In the genomic region with DNA sequence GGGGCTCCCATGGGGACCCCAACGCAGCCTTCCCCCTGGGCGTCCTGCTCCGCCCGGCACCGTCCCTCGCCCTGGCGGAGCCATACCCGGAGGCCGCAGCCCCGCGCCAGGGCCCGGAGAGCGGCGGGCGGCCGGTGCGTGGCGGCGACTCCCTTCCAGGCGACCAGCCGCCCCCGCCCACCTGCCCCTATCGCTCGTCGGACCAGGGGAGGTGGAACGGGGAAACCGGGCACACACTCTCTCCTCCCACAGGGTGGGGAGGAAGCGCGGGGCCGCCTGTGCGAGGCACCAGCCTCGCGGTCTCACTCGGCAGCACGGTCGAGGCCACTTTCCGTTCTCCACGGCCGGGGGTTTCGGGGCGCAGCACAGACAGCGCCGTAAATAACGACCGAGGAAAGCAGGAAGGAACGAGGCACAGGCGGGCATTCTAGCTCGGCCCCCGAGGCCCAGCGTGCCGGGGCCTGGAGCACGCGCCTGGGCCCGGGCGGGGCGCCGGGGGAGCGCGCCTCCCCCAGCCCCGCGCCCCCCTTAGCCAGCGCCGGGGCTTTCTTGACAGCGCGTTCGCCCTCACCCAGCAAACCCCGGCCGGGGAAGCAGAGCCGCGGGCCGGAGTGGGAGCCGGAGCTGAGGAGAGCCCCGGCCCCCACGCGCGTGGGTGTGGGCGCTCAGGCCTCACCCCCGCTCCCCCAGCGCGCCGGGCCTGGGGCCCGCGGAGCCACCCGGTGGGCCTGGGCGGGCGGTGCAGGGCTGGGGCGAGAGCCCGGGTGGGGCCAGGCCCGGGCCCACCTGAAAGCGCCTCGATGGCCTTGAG, we compare ENCODE assay signal across 8 cellular contexts. TPM values are rescaled to one million over a fixed set of nuclear protein-coding genes. Genes with fewer than 3 reads are reported as not detected.
DNase-seq lines count a peak whose midpoint lies in the region; ATAC-seq and TF ChIP-seq lines count a peak whose summit lies in the region.

No MANE protein-coding gene starts in this region.

- H3K23ac ChIP-seq in H9 (ENCODE audit: insufficient read length, low read depth, low read length): no peak overlapping the region

- no peak overlapping the region for H2BK12ac ChIP-seq in H9 (ENCODE audit: insufficient read length, low read depth, low read length)

- H3K9me3 ChIP-seq in Caco-2 (no peaks in the 10 kb centered on the region), H9 (ENCODE audit: control insufficient read depth, low read depth, low read length) (no peaks in the 10 kb centered on the region), T-helper 17 cell (ENCODE audit: control insufficient read depth, low read length, poor library complexity, severe bottlenecking) (peaks cover 12% of the 10 kb centered on the region)
- no peaks in the 10 kb centered on the region for H3K9me3 ChIP-seq in effector memory CD4-positive, alpha-beta T cell (ENCODE audit: control insufficient read depth, low read length)

- TF ChIP-seq CTCF in Caco-2 (IDR thresholded peaks at IDR 0.05; ENCODE audit: insufficient read depth in 1 of 2, low read depth in 1 of 2, low read length in 1 of 2, severe bottlenecking in 1 of 2, unreplicated experiment in 1 of 2): no peak
- TF ChIP-seq CTCF in H9 (conservative IDR thresholded peaks at IDR 0.05): no peak

- POLR2A ChIA-PET in Caco-2 (lab: Charles Lee): interaction anchor here (0.8 to 1.0 kb wide), 2 partner anchors 8 to 17 kb away, joined by 3 read pairs; no protein-coding TSS in a partner anchor
- POLR2A ChIA-PET in naive thymus-derived CD8-positive, alpha-beta T cell (lab: Charles Lee): no interaction called here

- H3K27me3 ChIP-seq in Caco-2 (replicated peaks; ENCODE audit: control insufficient read depth, insufficient read depth, low read length): no peaks in the 10 kb centered on the region
- no peaks in the 10 kb centered on the region for H3K27me3 ChIP-seq in H9 (ENCODE audit: insufficient read depth, low read length)
- peaks cover 90% of the 10 kb centered on the region for H3K27me3 ChIP-seq in effector memory CD4-positive, alpha-beta T cell (replicated peaks; ENCODE audit: control insufficient read depth, insufficient read depth, low read length, poor library complexity, severe bottlenecking)

- H3K4me3 ChIP-seq in Caco-2 (ENCODE audit: low read depth, low read length): peak overlapping the region; percentile 84
- peak overlapping the region; percentile 50 for H3K4me3 ChIP-seq in effector memory CD4-positive, alpha-beta T cell (ENCODE audit: insufficient read depth, low read depth, low read length, poor library complexity, severe bottlenecking)

- no peak overlapping the region for H2BK5ac ChIP-seq in H9 (ENCODE audit: insufficient read length, low read length)

- peak overlapping the region; percentile 93 for H3K27ac Mint-ChIP-seq in Caco-2 (ENCODE audit: unreplicated experiment)
- H3K27ac Mint-ChIP-seq in H9: peak overlapping the region in 2 of 3 experiments; percentile 99 to 100; a peak in 3 of 7 replicates
- peak overlapping the region; percentile 62 for H3K27ac Mint-ChIP-seq in T-helper 17 cell
- H3K27ac Mint-ChIP-seq in naive thymus-derived CD8-positive, alpha-beta T cell: no peak overlapping the region

- WGBS in H9 (ENCODE audit: extremely low coverage, insufficient read length, low lambda C conversion rate): no CpG with 5 or more reads among the region's 91 CpGs

- peak overlapping the region; percentile 91 for H3K9ac ChIP-seq in H9 (ENCODE audit: extremely low read depth, insufficient read length, low read length)

- no peaks in the 10 kb centered on the region for H3K36me3 ChIP-seq in Caco-2 (ENCODE audit: control insufficient read depth, insufficient read depth, low read length)
- no peaks in the 10 kb centered on the region for H3K36me3 ChIP-seq in effector memory CD4-positive, alpha-beta T cell (ENCODE audit: control insufficient read depth, insufficient read depth, low read length)

- H3K79me2 ChIP-seq in H9 (ENCODE audit: insufficient read depth, low read length): peaks cover 33% of the 10 kb centered on the region; the same call in 1 of the 2 replicates

- peaks cover 33% of the 10 kb centered on the region for H3K4me1 ChIP-seq in Caco-2
- no peaks in the 10 kb centered on the region for H3K4me1 ChIP-seq in H9 (ENCODE audit: insufficient read depth, low read length)
- peaks cover 48% of the 10 kb centered on the region for H3K4me1 ChIP-seq in effector memory CD4-positive, alpha-beta T cell (ENCODE audit: control insufficient read depth, insufficient read depth, low read length, poor library complexity, severe bottlenecking)

- H4K20me1 ChIP-seq in H9 (ENCODE audit: control insufficient read depth, insufficient read depth, insufficient read length): no peaks in the 10 kb centered on the region

- H4K5ac ChIP-seq in H9 (ENCODE audit: insufficient read length, low read depth, low read length): no peak overlapping the region

- no peak overlapping the region for H2AK5ac ChIP-seq in H9 (ENCODE audit: insufficient read length, low read length)

- H3K4me2 ChIP-seq in H9 (ENCODE audit: insufficient read depth, insufficient read length, low read length): peak overlapping the region; percentile 96

- peaks cover 25% of the 10 kb centered on the region for H3K23me2 ChIP-seq in H9 (ENCODE audit: insufficient read length, low read depth, low read length, poor library complexity, severe bottlenecking)

- H3K9me3 Mint-ChIP-seq in Caco-2 (ENCODE audit: unreplicated experiment): no peaks in the 10 kb centered on the region
- peaks cover 3 to 6% of the 10 kb centered on the region in 2 experiments; a peak in 4 of 5 replicates for H3K9me3 Mint-ChIP-seq in H9
- H3K9me3 Mint-ChIP-seq in naive thymus-derived CD8-positive, alpha-beta T cell: peaks cover 0 to 13% (median 0%) of the 10 kb centered on the region in 9 donors

- intact Hi-C loops in Caco-2 (cut with micrococcal nuclease; ENCODE audit: unreplicated experiment): no loop called here

- no peak overlapping the region for H2BK15ac ChIP-seq in H9 (ENCODE audit: low read depth, low read length)

- DNase-seq in Caco-2: peak; percentile 46 to 57
- DNase-seq in H9: no peak
- peak; percentile 14 to 22 (median 21) for DNase-seq in T-helper 17 cell
- no peak for DNase-seq in effector memory CD4-positive, alpha-beta T cell
- DNase-seq in naive thymus-derived CD8-positive, alpha-beta T cell: peak in 5 of 10 donors; percentile 19 to 45 (median 41)
- DNase-seq in nucleus accumbens (lab: John Stamatoyannopoulos, UW): no peak
- no peak for DNase-seq in GF-D8 (lab: John Stamatoyannopoulos, UW)

- no peaks in the 10 kb centered on the region for H3K79me1 ChIP-seq in H9 (ENCODE audit: insufficient read depth, low read depth, low read length, poor library complexity, severe bottlenecking)

- H2BK20ac ChIP-seq in H9 (ENCODE audit: low read depth, low read length, poor library complexity, severe bottlenecking): no peak overlapping the region

- CTCF ChIA-PET in Caco-2 (lab: Charles Lee): interaction anchor here (0.5 to 1.8 kb wide), 2 partner anchors 75 to 191 kb away, joined by 3 to 5 read pairs; no protein-coding TSS in a partner anchor

- ATAC-seq in T-helper 17 cell (peak; percentile 70), GM18909 (IDR thresholded peaks at IDR 0.05; ENCODE audit: poor library complexity, unreplicated experiment) (no peak)
- ATAC-seq in naive thymus-derived CD8-positive, alpha-beta T cell: peak; percentile 53 to 63

- no peak overlapping the region for H3K27ac ChIP-seq in H9 (ENCODE audit: insufficient read length, low read depth, low read length)
- H3K27ac ChIP-seq in effector memory CD4-positive, alpha-beta T cell (ENCODE audit: insufficient read depth, low read length, poor library complexity, severe bottlenecking): no peak overlapping the region

- no peak overlapping the region for H4K91ac ChIP-seq in H9 (ENCODE audit: insufficient read length, low read depth, low read length)

- no peak overlapping the region for H3K56ac ChIP-seq in H9 (ENCODE audit: insufficient read length, low read depth, low read length)

- no peak overlapping the region for H4K8ac ChIP-seq in H9 (replicated peaks; ENCODE audit: insufficient read length, low read depth, low read length)

- no peak overlapping the region for H2BK120ac ChIP-seq in H9 (ENCODE audit: low read depth, low read length, poor library complexity, severe bottlenecking)

- no peak overlapping the region for H3K4ac ChIP-seq in H9 (ENCODE audit: low read depth, low read length)

- H3K4me1 Mint-ChIP-seq in Caco-2 (ENCODE audit: low read depth, unreplicated experiment) (peaks cover 12% of the 10 kb centered on the region), H9 (peaks cover 27 to 29% of the 10 kb centered on the region in 2 experiments), T-helper 17 cell (peaks cover 29% of the 10 kb centered on the region)
- H3K4me1 Mint-ChIP-seq in naive thymus-derived CD8-positive, alpha-beta T cell: peaks cover 20 to 42% (median 39%) of the 10 kb centered on the region in 4 donors

- no peak overlapping the region for H2AFZ ChIP-seq in H9 (ENCODE audit: low read length)

- H3K27me3 Mint-ChIP-seq in Caco-2 (ENCODE audit: insufficient read depth, unreplicated experiment): no peaks in the 10 kb centered on the region
- H3K27me3 Mint-ChIP-seq in H9 (ENCODE audit: low read depth): no peaks in the 10 kb centered on the region; the same call in 1 of the 2 replicates
- peaks cover 72% of the 10 kb centered on the region for H3K27me3 Mint-ChIP-seq in T-helper 17 cell
- H3K27me3 Mint-ChIP-seq in naive thymus-derived CD8-positive, alpha-beta T cell: peaks cover 47 to 79% (median 62%) of the 10 kb centered on the region in 5 donors

- no peak overlapping the region for H3T11ph ChIP-seq in H9 (ENCODE audit: low read length)

- peaks cover 71% of the 10 kb centered on the region for H3K36me3 Mint-ChIP-seq in Caco-2 (ENCODE audit: insufficient read depth, unreplicated experiment)
- peaks cover 15 to 19% (median 16%) of the 10 kb centered on the region in 3 experiments for H3K36me3 Mint-ChIP-seq in H9 (ENCODE audit: insufficient read depth in 1 of 3, low read depth in 3 of 3)
- peaks cover 2% of the 10 kb centered on the region for H3K36me3 Mint-ChIP-seq in T-helper 17 cell (ENCODE audit: low read depth)
- H3K36me3 Mint-ChIP-seq in naive thymus-derived CD8-positive, alpha-beta T cell: peaks cover 0 to 7% (median 4%) of the 10 kb centered on the region in 3 donors

- H3K18ac ChIP-seq in H9 (ENCODE audit: insufficient read length, low read depth, low read length): peak overlapping the region; percentile 65

- peak overlapping the region; percentile 83 for H3K14ac ChIP-seq in H9 (ENCODE audit: insufficient read depth, low read length)

- H3K4me3 Mint-ChIP-seq in Caco-2 (ENCODE audit: unreplicated experiment) (peak overlapping the region; percentile 81), H9 (peak overlapping the region; percentile 91 to 99), T-helper 17 cell (peak overlapping the region; percentile 89)
- H3K4me3 Mint-ChIP-seq in naive thymus-derived CD8-positive, alpha-beta T cell: peak overlapping the region; percentile 22 to 87 (median 84)

- no TSS peak for BruUV-seq in Caco-2 (replicated peaks; lab: Mats Ljungman, UMichigan)

RNA-seq across cellular contexts. Expression of a gene that starts 0.9 kb away (rescaled TPM):
- total RNA-seq in Caco-2 (2022): 124 and 127 TPM in 2 replicates
- total RNA-seq in H9 (2021): 180 and 197 TPM in 2 replicates
- total RNA-seq in T-helper 17 cell: 10 to 100 TPM in 1 of 2 donors, 1 to 10 TPM in 1; 1.4 to 11.0 TPM
- not detected for total RNA-seq in naive thymus-derived CD8-positive, alpha-beta T cell
- polyA plus RNA-seq in naive thymus-derived CD8-positive, alpha-beta T cell: under 1 TPM in 2 of 3 donors, not detected in 1; 0.09 to 0.64 TPM

Comparison
In these comparisons a context has a peak if more than half of its experiments do, and no peak if none do; other contexts are left out.
1. DNase-seq: peak in Caco-2 (2 of 2) and T-helper 17 cell (3 of 3); none in H9 (single experiment), effector memory CD4-positive, alpha-beta T cell (0 of 3), nucleus accumbens (0 of 56) and GF-D8 (single experiment).
2. H3K27ac Mint-ChIP-seq: peak in Caco-2 (single experiment), H9 (2 of 3) and T-helper 17 cell (single experiment); none in naive thymus-derived CD8-positive, alpha-beta T cell (0 of 10).
3. RNA of a gene that starts 0.9 kb away (total RNA-seq): 180 to 197 TPM in H9 and 124 to 127 TPM in Caco-2; 1.4 to 11.0 TPM in T-helper 17 cell and not detected in naive thymus-derived CD8-positive, alpha-beta T cell; every median in the first group is over 10 times any median in the second.
4. Peak in every context shown above with its lines, with median percentiles within 50 percentile points of each other: H3K4me3 Mint-ChIP-seq.